ENCODE assay signal across 21 cellular contexts in genomic region chr9:38358390-38359296, GRCh38. TPM values are rescaled to one million over a fixed set of nuclear protein-coding genes. Genes with fewer than 3 reads are reported as not detected.
DNase-seq lines count a peak whose midpoint lies in the region; ATAC-seq, FAIRE-seq and TF ChIP-seq lines count a peak whose summit lies in the region.
"Had no signal": no experiment of that assay in that cellular context is flagged by ENCODE, and none has a peak within 500 bp of the region (broad histone marks: within the 10 kb centered on the region; RNA-seq: fewer than 3 reads in every experiment).

No MANE protein-coding gene starts in this region.

- H2BK12ac ChIP-seq in mesenchymal stem cell (ENCODE audit: low read length in 2 of 2) = no peak overlapping the region

- H3K18ac ChIP-seq in mesenchymal stem cell (ENCODE audit: low read depth in 1 of 2, low read length in 2 of 2) = no peak overlapping the region

- H3K9me3 Mint-ChIP-seq in activated CD8-positive, alpha-beta T cell treated with anti-CD3 and anti-CD28 coated beads for 36 hours = no peaks in the 10 kb centered on the region
- H3K9me3 Mint-ChIP-seq: activated naive CD4-positive, alpha-beta T cell treated with anti-CD3 and anti-CD28 coated beads, Interleukin-2, amount 50 U/mL, for 24 hours; activated T-cell treated with anti-CD3 and anti-CD28 coated beads, Interleukin-2, amount 50 U/mL, for 72 hours had no signal

- H4K91ac ChIP-seq in mesenchymal stem cell (ENCODE audit: low read length) = no peak overlapping the region

- no peak overlapping the region for H3K27ac Mint-ChIP-seq in activated CD8-positive, alpha-beta T cell treated with anti-CD3 and anti-CD28 coated beads for 36 hours
- H3K27ac Mint-ChIP-seq: activated T-cell treated with anti-CD3 and anti-CD28 coated beads, Interleukin-2, amount 50 U/mL, for 72 hours had no signal

- H3K9me3 ChIP-seq in mesenchymal stem cell (ENCODE audit: control insufficient read depth, low read length) = no peaks in the 10 kb centered on the region
- H3K9me3 ChIP-seq: ascending aorta, BLaER1 had no signal

- POLR2A ChIA-PET in activated CD8-positive, alpha-beta T cell treated with anti-CD3 and anti-CD28 coated beads for 36 hours (lab: Charles Lee) = no interaction called here

- FAIRE-seq in urothelium cell line (lab: Jason Lieb, UNC) = peak; percentile 74
- FAIRE-seq: A204.1, D721Med, G401.6 had no signal

- H3K4me1 ChIP-seq in mesenchymal stem cell (ENCODE audit: control insufficient read depth, insufficient read depth, low read depth, low read length) = peaks cover 43% of the 10 kb centered on the region
- H3K4me1 ChIP-seq: BLaER1 had no signal

- H3K36me3 ChIP-seq in mesenchymal stem cell (ENCODE audit: control insufficient read depth in 1 of 2, insufficient read depth in 2 of 2, low read depth in 1 of 2, low read length in 2 of 2) = no peaks in the 10 kb centered on the region
- H3K36me3 ChIP-seq: ascending aorta, BLaER1 had no signal

- peak overlapping the region; percentile 85 for H3K27ac ChIP-seq in mesenchymal stem cell (ENCODE audit: low read length, poor library complexity, severe bottlenecking)
- H3K27ac ChIP-seq: ascending aorta, BLaER1 had no signal

- no peak overlapping the region for H3K4ac ChIP-seq in mesenchymal stem cell (ENCODE audit: low read depth in 1 of 2, low read length in 2 of 2)

- no peak overlapping the region for H2BK120ac ChIP-seq in mesenchymal stem cell (ENCODE audit: low read depth, low read length)

- no peak overlapping the region for H3K9ac ChIP-seq in mesenchymal stem cell (ENCODE audit: low read length)
- H3K9ac ChIP-seq: BLaER1 had no signal

- H2AFZ ChIP-seq in mesenchymal stem cell (ENCODE audit: low read depth, low read length) = no peak overlapping the region

- H3K36me3 Mint-ChIP-seq in activated CD8-positive, alpha-beta T cell treated with anti-CD3 and anti-CD28 coated beads for 36 hours (ENCODE audit: low read depth) = no peaks in the 10 kb centered on the region
- H3K36me3 Mint-ChIP-seq: activated naive CD4-positive, alpha-beta T cell treated with anti-CD3 and anti-CD28 coated beads, Interleukin-2, amount 50 U/mL, for 24 hours had no signal

- no peak for TF ChIP-seq CTCF in activated CD8-positive, alpha-beta T cell treated with anti-CD3 and anti-CD28 coated beads for 36 hours (IDR thresholded peaks at IDR 0.05)

- H2BK5ac ChIP-seq in mesenchymal stem cell (ENCODE audit: low read depth, low read length, poor library complexity, severe bottlenecking) = peak overlapping the region; percentile 39

- intact Hi-C loops in Right ventricle myocardium inferior (cut with DNase I) = no loop called here
- intact Hi-C loops in left cardiac atrium (cut with DNase I) = loop anchor here (10.0 kb wide), 2 partner anchors 64 to 614 kb away; no protein-coding TSS in a partner anchor
- intact Hi-C loops in activated CD8-positive, alpha-beta T cell treated with anti-CD3 and anti-CD28 coated beads for 36 hours (cut with micrococcal nuclease) = loop anchor here (10.0 kb wide), 1 partner anchor 444 kb away; no protein-coding TSS in a partner anchor

- H3K4me3 ChIP-seq in mesenchymal stem cell (ENCODE audit: insufficient read depth in 1 of 2, low read depth in 1 of 2, low read length in 2 of 2) = no peak overlapping the region
- H3K4me3 ChIP-seq: ascending aorta, BLaER1 had no signal

- H3K4me2 ChIP-seq in mesenchymal stem cell (ENCODE audit: low read length, poor library complexity, severe bottlenecking) = no peak overlapping the region
- H3K4me2 ChIP-seq: BLaER1 had no signal

- no peak overlapping the region for H2BK15ac ChIP-seq in mesenchymal stem cell (ENCODE audit: low read depth, poor library complexity, severe bottlenecking)

- no peak overlapping the region for H4K8ac ChIP-seq in mesenchymal stem cell (ENCODE audit: low read length)

- no peak overlapping the region for H3K23ac ChIP-seq in mesenchymal stem cell (ENCODE audit: low read length in 2 of 2)

- peaks cover 4% of the 10 kb centered on the region for H3K4me1 Mint-ChIP-seq in activated CD8-positive, alpha-beta T cell treated with anti-CD3 and anti-CD28 coated beads for 36 hours (ENCODE audit: low read depth)

- WGBS in mesenchymal stem cell = 76% methylated on average over 9 of the region's 9 CpGs

- H3K4me3 Mint-ChIP-seq in activated CD8-positive, alpha-beta T cell treated with anti-CD3 and anti-CD28 coated beads for 36 hours = no peak overlapping the region
- H3K4me3 Mint-ChIP-seq: activated naive CD4-positive, alpha-beta T cell treated with anti-CD3 and anti-CD28 coated beads, Interleukin-2, amount 50 U/mL, for 24 hours; activated T-cell treated with anti-CD3 and anti-CD28 coated beads, Interleukin-2, amount 50 U/mL, for 72 hours had no signal

- H3K79me1 ChIP-seq in mesenchymal stem cell (replicated peaks; ENCODE audit: low read length, poor library complexity, severe bottlenecking) = no peaks in the 10 kb centered on the region

- H3K14ac ChIP-seq in mesenchymal stem cell (ENCODE audit: low read length in 2 of 2) = no peak overlapping the region

- ATAC-seq in Right ventricle myocardium inferior = no peak
- ATAC-seq in left cardiac atrium = no peak
- ATAC-seq in GM21786 (IDR thresholded peaks at IDR 0.05; ENCODE audit: unreplicated experiment) = no peak
- no peak for ATAC-seq in activated CD8-positive, alpha-beta T cell treated with anti-CD3 and anti-CD28 coated beads for 36 hours
- ATAC-seq: activated T-cell treated with anti-CD3 and anti-CD28 coated beads, Interleukin-2, amount 50 U/mL, for 72 hours; left ventricle myocardium superior had no signal

- DNase-seq in Right ventricle myocardium inferior (ENCODE audit: missing footprints) (peak; percentile 11), left cardiac atrium (no peak), astrocyte of the hippocampus (ENCODE audit: low read depth, low spot score) (peak; percentile 82), mesenchymal stem cell (no peak), urothelium cell line (ENCODE audit: low spot score) (no peak), NOMO-1 (lab: John Stamatoyannopoulos, UW; ENCODE audit: unreplicated experiment in 2 of 2) (no peak)
- DNase-seq in activated CD8-positive, alpha-beta T cell treated with anti-CD3 and anti-CD28 coated beads for 36 hours = no peak
- DNase-seq: activated CD8-positive, alpha-beta memory T cell treated with anti-CD3 and anti-CD28 coated beads for 24 hours; activated T-cell treated with anti-CD3 and anti-CD28 coated beads, Interleukin-2, amount 50 U/mL, for 72 hours; KBM-7; left ventricle myocardium superior; NCI-H2029 treated with DMSO at 0.1 percent for 48 hours; RPMI8226; T1000 had no signal

- CTCF ChIA-PET in activated CD8-positive, alpha-beta T cell treated with anti-CD3 and anti-CD28 coated beads for 36 hours (lab: Charles Lee) = no interaction called here

- H2AK5ac ChIP-seq in mesenchymal stem cell (ENCODE audit: low read length, severe bottlenecking) = peak overlapping the region; percentile 100

- peaks cover 0 to 5% of the 10 kb centered on the region in 2 experiments for H3K27me3 ChIP-seq in mesenchymal stem cell (ENCODE audit: control insufficient read depth in 1 of 2, insufficient read depth in 1 of 2, low read length in 2 of 2)
- H3K27me3 ChIP-seq: ascending aorta, BLaER1 had no signal

- H3K27me3 Mint-ChIP-seq in activated CD8-positive, alpha-beta T cell treated with anti-CD3 and anti-CD28 coated beads for 36 hours = no peaks in the 10 kb centered on the region
- H3K27me3 Mint-ChIP-seq: activated naive CD4-positive, alpha-beta T cell treated with anti-CD3 and anti-CD28 coated beads, Interleukin-2, amount 50 U/mL, for 24 hours had no signal

RNA-seq across cellular contexts. Expression of gene ALDH1B1, which starts 33.9 kb away (rescaled TPM):
- total RNA-seq in Right ventricle myocardium inferior (18.4 TPM), left cardiac atrium (10 to 100 TPM; 19.4 to 21.0 TPM)
- 10.5 TPM for polyA plus RNA-seq in mesenchymal stem cell (2013, experiment 1 of 2)
- polyA plus RNA-seq in mesenchymal stem cell (2013, experiment 2 of 2) = 9.8 TPM
- 10 to 100 TPM; 23.9 to 26.5 TPM for total RNA-seq in activated CD8-positive, alpha-beta T cell treated with anti-CD3 and anti-CD28 coated beads for 36 hours

Comparison
In these comparisons a context has a peak if more than half of its experiments do, and no peak if none do; other contexts are left out.
1. DNase-seq: peak in Right ventricle myocardium inferior (single experiment) and astrocyte of the hippocampus (single experiment); none in left cardiac atrium (single experiment), mesenchymal stem cell (single experiment), urothelium cell line (single experiment), NOMO-1 (0 of 2) and activated CD8-positive, alpha-beta T cell treated with anti-CD3 and anti-CD28 coated beads for 36 hours (single experiment).